ENCODE assay signal across 8 cellular contexts in genomic region chr3:30626443-30627181, GRCh38. TPM values are rescaled to one million over a fixed set of nuclear protein-coding genes. Genes with fewer than 3 reads are reported as not detected.
A peak's percentile ranks its signal among the peaks of the same experiment; 100 is the strongest.
DNase-seq lines count a peak whose midpoint lies in the region; ATAC-seq and TF ChIP-seq lines count a peak whose summit lies in the region.

No MANE protein-coding gene starts in this region.

- H2AFZ ChIP-seq in MM.1S (ENCODE audit: low read length): no peak overlapping the region

- H2AK5ac ChIP-seq in mesendoderm (ENCODE audit: low read length): no peak overlapping the region

- no peak overlapping the region for H3K4me3 ChIP-seq in AG04450 (ENCODE audit: low read depth, low read length)
- no peak overlapping the region for H3K4me3 ChIP-seq in HUES48 (ENCODE audit: low read depth, low read length)
- peak overlapping the region in 1 of 3 donors; percentile 0 for H3K4me3 ChIP-seq in breast epithelium
- no peak overlapping the region for H3K4me3 ChIP-seq in mesendoderm (ENCODE audit: low read length)
- H3K4me3 ChIP-seq in MM.1S (ENCODE audit: low read length): no peak overlapping the region

- H3K27ac ChIP-seq in AG04450 (ENCODE audit: low read depth, low read length): peak overlapping the region; percentile 89
- H3K27ac ChIP-seq in HUES48 (ENCODE audit: low read depth, low read length): peak overlapping the region; percentile 43
- H3K27ac ChIP-seq in breast epithelium: peak overlapping the region; percentile 71 to 77
- no peak overlapping the region for H3K27ac ChIP-seq in mesendoderm (ENCODE audit: low read depth, low read length)
- no peak overlapping the region for H3K27ac ChIP-seq in MM.1S (ENCODE audit: low read length)

- H3K9ac ChIP-seq in HUES48 (ENCODE audit: low read depth, low read length) (peak overlapping the region; percentile 0; the same call in 1 of the 2 replicates), mesendoderm (ENCODE audit: low read length) (no peak overlapping the region), MM.1S (ENCODE audit: low read length) (no peak overlapping the region)

- no peaks in the 10 kb centered on the region for H3K79me2 ChIP-seq in mesendoderm (ENCODE audit: control insufficient read depth, insufficient read depth, low read length)
- peaks cover 68% of the 10 kb centered on the region for H3K79me2 ChIP-seq in MM.1S (ENCODE audit: low read length)

- H3F3A ChIP-seq in MM.1S (ENCODE audit: insufficient read depth, low read length): 0 out of 2 replicates have a peak, but pooled peaks cover 2% of the 10 kb centered on the region

- H3K27me3 ChIP-seq in AG04450 (ENCODE audit: control insufficient read depth, insufficient read depth, low read length): no peaks in the 10 kb centered on the region
- no peaks in the 10 kb centered on the region for H3K27me3 ChIP-seq in HUES48 (ENCODE audit: control insufficient read depth, insufficient read depth, low read length)
- H3K27me3 ChIP-seq in breast epithelium: no peaks in the 10 kb centered on the region
- H3K27me3 ChIP-seq in mesendoderm (ENCODE audit: insufficient read depth, low read length, poor library complexity): no peaks in the 10 kb centered on the region
- no peaks in the 10 kb centered on the region for H3K27me3 ChIP-seq in MM.1S (replicated peaks; ENCODE audit: insufficient read depth, low read length)

- H3K4me2 ChIP-seq in mesendoderm (ENCODE audit: low read length) (no peak overlapping the region), MM.1S (ENCODE audit: low read depth, low read length) (no peak overlapping the region)

- H3K23ac ChIP-seq in mesendoderm (ENCODE audit: low read length): no peak overlapping the region

- H3K18ac ChIP-seq in mesendoderm (ENCODE audit: low read length): no peak overlapping the region

- H3K9me3 ChIP-seq in AG04450 (ENCODE audit: control insufficient read depth, insufficient read depth, low read length): no peaks in the 10 kb centered on the region
- H3K9me3 ChIP-seq in HUES48 (ENCODE audit: control insufficient read depth, insufficient read depth, low read length): no peaks in the 10 kb centered on the region
- H3K9me3 ChIP-seq in breast epithelium: no peaks in the 10 kb centered on the region
- no peaks in the 10 kb centered on the region for H3K9me3 ChIP-seq in MM.1S (replicated peaks; ENCODE audit: insufficient read depth, low read length)

- no CpG with 5 or more reads among the region's 5 CpGs for WGBS in mesendoderm (ENCODE audit: extremely low coverage, insufficient coverage, low lambda C conversion rate)

- no peak for ATAC-seq in GM21526 (IDR thresholded peaks at IDR 0.05; ENCODE audit: low FRiP score, unreplicated experiment)
- ATAC-seq in HG02763 (IDR thresholded peaks at IDR 0.05; ENCODE audit: unreplicated experiment): no peak

- TF ChIP-seq CTCF in AG04450 (IDR thresholded peaks at IDR 0.05; ENCODE audit: low read depth, low read length): no peak
- TF ChIP-seq CTCF in breast epithelium (IDR thresholded peaks at IDR 0.05): no peak
- no peak for TF ChIP-seq CTCF in MM.1S (IDR thresholded peaks at IDR 0.05; ENCODE audit: low read length)

- no peak overlapping the region for H2BK15ac ChIP-seq in mesendoderm (replicated peaks; ENCODE audit: low read depth)

- intact Hi-C loops in breast epithelium (cut with DNase I; ENCODE audit: low total_unique reads): no loop called here

- H4K20me1 ChIP-seq in MM.1S (ENCODE audit: insufficient read depth, low read length): no peaks in the 10 kb centered on the region

- no peak for DNase-seq in AG04450 (ENCODE audit: low read depth, low spot score)
- DNase-seq in breast epithelium (ENCODE audit: low spot score in 2 of 2): no peak
- DNase-seq in mesendoderm: peak; percentile 46
- DNase-seq in Kasumi-1 (lab: John Stamatoyannopoulos, UW): no peak
- DNase-seq in MM.1S: no peak

- no peak overlapping the region for H4K5ac ChIP-seq in mesendoderm (ENCODE audit: low read length)

- H3K4me1 ChIP-seq in HUES48 (ENCODE audit: control insufficient read depth, insufficient read depth, low read length) (peaks cover 26% of the 10 kb centered on the region), breast epithelium (peaks cover 3 to 6% of the 10 kb centered on the region in 2 donors), mesendoderm (ENCODE audit: control insufficient read depth, low read depth, low read length) (peaks cover 20% of the 10 kb centered on the region), MM.1S (ENCODE audit: low read length) (peaks cover 39% of the 10 kb centered on the region)

- H2BK5ac ChIP-seq in mesendoderm (ENCODE audit: low read length): no peak overlapping the region

- H3K4ac ChIP-seq in mesendoderm (ENCODE audit: low read depth, low read length): no peak overlapping the region

- no peak overlapping the region for H4K8ac ChIP-seq in mesendoderm (ENCODE audit: low read depth, low read length)

- TF ChIP-seq POLR2A in breast epithelium (IDR thresholded peaks at IDR 0.05): no peak

- CTCF ChIA-PET in AG04450 (lab: Charles Lee): no interaction called here

- no peak overlapping the region for H2BK120ac ChIP-seq in mesendoderm (ENCODE audit: low read depth, low read length)

- H3K56ac ChIP-seq in mesendoderm (ENCODE audit: low read length): no peak overlapping the region

- no peaks in the 10 kb centered on the region for H3K79me1 ChIP-seq in mesendoderm (ENCODE audit: low read length)

- H3K36me3 ChIP-seq in HUES48 (ENCODE audit: control insufficient read depth, insufficient read depth, low read length) (no peaks in the 10 kb centered on the region), breast epithelium (no peaks in the 10 kb centered on the region), mesendoderm (ENCODE audit: control insufficient read depth, insufficient read depth, low read length) (no peaks in the 10 kb centered on the region), MM.1S (replicated peaks; ENCODE audit: insufficient read depth, low read length) (no peaks in the 10 kb centered on the region)

- POLR2A ChIA-PET in AG04450 (lab: Yijun Ruan, JAX): no interaction called here

- no peaks in the 10 kb centered on the region for H3K9me2 ChIP-seq in MM.1S (replicated peaks; ENCODE audit: insufficient read depth, low read length)

RNA-seq across cellular contexts. Expression of gene TGFBR2, which starts 20.2 kb away (rescaled TPM):
- 155 and 158 TPM in 2 replicates for polyA plus RNA-seq in AG04450 (2011; rRNA removed)
- polyA minus RNA-seq in AG04450 (2011; rRNA and poly(A)+ RNA removed): 158 and 168 TPM in 2 replicates
- total RNA-seq in breast epithelium: 100 to 1,000 TPM; 205 to 281 (median 243) TPM
- 2.6 TPM for polyA plus RNA-seq in mesendoderm (2013, experiment 1 of 2)
- 2.6 TPM for polyA plus RNA-seq in mesendoderm (2013, experiment 2 of 2)

Comparison
In these comparisons a context has a peak if more than half of its experiments do, and no peak if none do; other contexts are left out.
1. H3K27ac ChIP-seq: peak in AG04450 (single experiment), HUES48 (single experiment) and breast epithelium (2 of 2); none in mesendoderm (single experiment) and MM.1S (single experiment).